ENCODE assay signal across 19 cellular contexts in the genomic region with DNA sequence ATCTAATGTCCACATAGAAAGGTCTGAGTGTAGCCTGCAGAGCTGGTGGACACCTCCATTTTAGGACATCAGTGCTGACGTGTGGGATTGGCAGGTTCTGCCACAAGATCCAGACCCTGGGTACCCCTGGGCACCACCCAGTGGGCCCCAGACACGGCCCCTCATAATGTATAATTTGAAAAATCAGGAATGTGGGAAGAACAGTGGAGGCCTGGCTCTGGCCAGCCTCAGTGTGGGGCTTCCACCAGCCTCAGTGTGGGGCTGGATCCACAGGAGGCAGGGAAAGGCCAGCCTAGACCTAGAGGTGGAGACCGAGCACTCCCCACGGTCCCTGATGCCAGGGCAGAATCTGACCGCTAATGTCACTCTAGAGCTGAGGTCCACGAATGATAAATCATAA.
"Had no signal": no experiment of that assay in that cellular context is flagged by ENCODE, and none has a peak within 500 bp of the region (broad histone marks: within the 10 kb centered on the region; RNA-seq: fewer than 3 reads in every experiment).

No MANE protein-coding gene starts in this region.

- ATAC-seq: effector memory CD8-positive, alpha-beta T cell; gastroesophageal sphincter; left colon; naive thymus-derived CD4-positive, alpha-beta T cell; right cardiac atrium; stimulated activated naive B cell treated with anti-CD40 and anti-IgM and Interleukin-4, amounts not matched to agents 10 μg/mL and 1 μg/mL and 100 μg/mL, for 72 hours; stimulated activated naive CD8-positive, alpha-beta T cell treated with anti-CD3 and anti-CD28 coated beads, Interleukin-15, amount 100 ng/mL, for 72 hours had no signal

- H3K4me3 Mint-ChIP-seq: effector memory CD8-positive, alpha-beta T cell; immature natural killer cell; naive thymus-derived CD4-positive, alpha-beta T cell; nephron progenitor cell; stimulated activated naive B cell treated with anti-CD40 and anti-IgM and Interleukin-4, amounts not matched to agents 10 μg/mL and 1 μg/mL and 100 μg/mL, for 72 hours; stimulated activated naive CD8-positive, alpha-beta T cell treated with anti-CD3 and anti-CD28 coated beads, Interleukin-15, amount 100 ng/mL, for 72 hours had no signal

- H3K4me1 Mint-ChIP-seq: immature natural killer cell; naive thymus-derived CD4-positive, alpha-beta T cell; stimulated activated naive B cell treated with anti-CD40 and anti-IgM and Interleukin-4, amounts not matched to agents 10 μg/mL and 1 μg/mL and 100 μg/mL, for 72 hours; stimulated activated naive CD8-positive, alpha-beta T cell treated with anti-CD3 and anti-CD28 coated beads, Interleukin-15, amount 100 ng/mL, for 72 hours had no signal

- H3K27ac Mint-ChIP-seq: effector memory CD8-positive, alpha-beta T cell; immature natural killer cell; naive thymus-derived CD4-positive, alpha-beta T cell; nephron progenitor cell; stimulated activated naive B cell treated with anti-CD40 and anti-IgM and Interleukin-4, amounts not matched to agents 10 μg/mL and 1 μg/mL and 100 μg/mL, for 72 hours; stimulated activated naive CD8-positive, alpha-beta T cell treated with anti-CD3 and anti-CD28 coated beads, Interleukin-15, amount 100 ng/mL, for 72 hours had no signal

- DNase-seq: central memory CD4-positive, alpha-beta T cell; cortex of kidney; effector memory CD8-positive, alpha-beta T cell; esophagus squamous epithelium; foreskin fibroblast; immature natural killer cell; left colon; mesendoderm; naive thymus-derived CD4-positive, alpha-beta T cell; nephron progenitor cell; ovary; right cardiac atrium; stimulated activated CD4-positive, alpha-beta T cell treated with anti-CD3 and anti-CD28 coated beads, Interleukin-15, amount 100 ng/mL, for 24 hours; stimulated activated CD4-positive, alpha-beta T cell treated with anti-CD3 and anti-CD28 coated beads, Interleukin-1b, Interleukin-23, amount 100 ng/mL, for 48 hours; stimulated activated CD4-positive, alpha-beta T cell treated with anti-CD3 and anti-CD28 coated beads, Interleukin-4, amount 100 ng/mL, for 4 hours; stimulated activated naive B cell treated with anti-CD40 and anti-IgM and Interleukin-4, amounts not matched to agents 10 μg/mL and 1 μg/mL and 100 μg/mL, for 72 hours; stimulated activated naive CD8-positive, alpha-beta T cell treated with anti-CD3 and anti-CD28 coated beads, Interleukin-15, amount 100 ng/mL, for 72 hours; testis had no signal

- H3K36me3 Mint-ChIP-seq: immature natural killer cell; naive thymus-derived CD4-positive, alpha-beta T cell; stimulated activated naive B cell treated with anti-CD40 and anti-IgM and Interleukin-4, amounts not matched to agents 10 μg/mL and 1 μg/mL and 100 μg/mL, for 72 hours had no signal

- H3K9me3 Mint-ChIP-seq: immature natural killer cell; nephron progenitor cell; stimulated activated naive B cell treated with anti-CD40 and anti-IgM and Interleukin-4, amounts not matched to agents 10 μg/mL and 1 μg/mL and 100 μg/mL, for 72 hours; stimulated activated naive CD8-positive, alpha-beta T cell treated with anti-CD3 and anti-CD28 coated beads, Interleukin-15, amount 100 ng/mL, for 72 hours had no signal
